ENCODE assay signal across 13 cellular contexts in genomic region chr6:52539607-52540006, GRCh38. TPM values are rescaled to one million over a fixed set of nuclear protein-coding genes. Genes with fewer than 3 reads are reported as not detected.
DNase-seq lines count a peak whose midpoint lies in the region; TF ChIP-seq lines count a peak whose summit lies in the region.
"Had no signal": no experiment of that assay in that cellular context is flagged by ENCODE, and none has a peak within 500 bp of the region (broad histone marks: within the 10 kb centered on the region; RNA-seq: fewer than 3 reads in every experiment).

No MANE protein-coding gene starts in this region.

- H3K4me1 Mint-ChIP-seq in osteocyte (ENCODE audit: unreplicated experiment) = peaks cover 97% of the 10 kb centered on the region

- no peaks in the 10 kb centered on the region for H3K27me3 Mint-ChIP-seq in osteocyte (ENCODE audit: unreplicated experiment)
- H3K27me3 Mint-ChIP-seq: progenitor cell of endocrine pancreas; stimulated activated naive CD8-positive, alpha-beta T cell treated with anti-CD3 and anti-CD28 coated beads, Interleukin-15, Interleukin-2, amounts not matched to agents 100 ng/mL and 50 ng/mL, for 24 hours had no signal

- H3K9me3 Mint-ChIP-seq in osteocyte (ENCODE audit: unreplicated experiment) = no peaks in the 10 kb centered on the region
- H3K9me3 Mint-ChIP-seq: activated T-cell treated with anti-CD3 and anti-CD28 coated beads, Interleukin-2, amount 50 U/mL, for 4 hours; stimulated activated naive CD8-positive, alpha-beta T cell treated with anti-CD3 and anti-CD28 coated beads, Interleukin-15, Interleukin-2, amounts not matched to agents 100 ng/mL and 50 ng/mL, for 24 hours had no signal

- DNase-seq in Daoy (ENCODE audit: low read depth) (peak; percentile 63), OCI-M1 (lab: John Stamatoyannopoulos, UW) (peak; percentile 23), choroid plexus epithelial cell (ENCODE audit: low read depth) (peak; percentile 59), osteocyte (ENCODE audit: extremely low spot score, unreplicated experiment) (no peak), KBM-7 (no peak), cerebellar cortex (ENCODE audit: low spot score) (no peak), Ammon's horn (ENCODE audit: low spot score) (no peak), NCI-H1694 treated with DMSO at 0.1 percent for 48 hours (lab: John Stamatoyannopoulos, UW) (no peak)
- DNase-seq: activated T-cell treated with anti-CD3 and anti-CD28 coated beads, Interleukin-2, amount 50 U/mL, for 4 hours; Right ventricle myocardium superior; stimulated activated CD4-positive, alpha-beta T cell treated with anti-CD3 and anti-CD28 coated beads, Interleukin-4, amount 100 ng/mL, for 24 hours had no signal

- TF ChIP-seq CTCF in choroid plexus epithelial cell (conservative IDR thresholded peaks at IDR 0.05; ENCODE audit: low read depth, low read length) (no peak), osteocyte (IDR thresholded peaks at IDR 0.05) (no peak)

- H3K4me3 Mint-ChIP-seq in osteocyte (ENCODE audit: unreplicated experiment) = peak overlapping the region; percentile 48
- H3K4me3 Mint-ChIP-seq: activated T-cell treated with anti-CD3 and anti-CD28 coated beads, Interleukin-2, amount 50 U/mL, for 4 hours; stimulated activated naive CD8-positive, alpha-beta T cell treated with anti-CD3 and anti-CD28 coated beads, Interleukin-15, Interleukin-2, amounts not matched to agents 100 ng/mL and 50 ng/mL, for 24 hours had no signal

- H3K36me3 Mint-ChIP-seq in osteocyte (ENCODE audit: unreplicated experiment) = peaks cover 27% of the 10 kb centered on the region

- no peak overlapping the region for H3K4me3 ChIP-seq in choroid plexus epithelial cell (ENCODE audit: low read depth, low read length)

- in situ Hi-C loops in KBM-7 (cut with MboI; ENCODE audit: low pct_unique_long_range_greater_than_20kb, low sequenced_read_pairs) = no loop called here

- H3K27ac Mint-ChIP-seq in osteocyte (ENCODE audit: unreplicated experiment) = peak overlapping the region; percentile 92
- H3K27ac Mint-ChIP-seq: progenitor cell of endocrine pancreas; stimulated activated naive CD8-positive, alpha-beta T cell treated with anti-CD3 and anti-CD28 coated beads, Interleukin-15, Interleukin-2, amounts not matched to agents 100 ng/mL and 50 ng/mL, for 24 hours had no signal

RNA-seq across cellular contexts. Expression of gene TRAM2, which starts 37.3 kb away (rescaled TPM):
- total RNA-seq in Daoy (2014; rRNA removed; shearing (Covaris generic)) = 31.3 and 39.1 TPM in 2 replicates
- total RNA-seq in osteocyte = 320 and 339 TPM in 2 replicates

Comparison
In these comparisons a context has a peak if more than half of its experiments do, and no peak if none do; other contexts are left out.
1. DNase-seq: peak in Daoy (single experiment), OCI-M1 (single experiment) and choroid plexus epithelial cell (single experiment); none in osteocyte (single experiment), KBM-7 (single experiment), cerebellar cortex (single experiment), Ammon's horn (single experiment) and NCI-H1694 treated with DMSO at 0.1 percent for 48 hours (single experiment).